ENCODE assay signal across 7 cellular contexts in genomic region chr1:220093361-220094015, GRCh38. TPM values are rescaled to one million over a fixed set of nuclear protein-coding genes. Genes with fewer than 3 reads are reported as not detected.
DNase-seq lines count a peak whose midpoint lies in the region; ATAC-seq, FAIRE-seq and TF ChIP-seq lines count a peak whose summit lies in the region.

No MANE protein-coding gene starts in this region.

- no peak for FAIRE-seq in kidney (lab: Jason Lieb, UNC)

- no peak overlapping the region for H3K9ac ChIP-seq in kidney (ENCODE audit: low read length in 2 of 2)

- no peak for TF ChIP-seq POLR2A in vagina (IDR thresholded peaks at IDR 0.05)

- intact Hi-C loops in kidney (cut with DNase I): no loop called here
- intact Hi-C loops in vagina (cut with DNase I): loop anchor here (5.0 kb wide), 1 partner anchor 46 kb away; the partner anchor contains the start of gene EPRS1

- H3K36me3 ChIP-seq in kidney (ENCODE audit: control insufficient read depth in 1 of 2, insufficient read depth in 2 of 2, low read length in 2 of 2) (no peaks in the 10 kb centered on the region), vagina (peaks cover 0 to 16% of the 10 kb centered on the region in 2 donors)

- DNase-seq in SHP77 treated with DMSO at 0.1 percent for 48 hours (lab: John Stamatoyannopoulos, UW): peak; percentile 77
- no peak for DNase-seq in kidney
- DNase-seq in vagina (ENCODE audit: extremely low spot score in 2 of 2): no peak
- DNase-seq in NCI-H526 treated with DMSO at 0.1 percent for 48 hours (lab: John Stamatoyannopoulos, UW): no peak
- DNase-seq in NCI-H2081 treated with DMSO at 0.1 percent for 48 hours (lab: John Stamatoyannopoulos, UW): no peak

- TF ChIP-seq CTCF in kidney (IDR thresholded peaks at IDR 0.05; ENCODE audit: borderline replicate concordance, extremely low read depth, insufficient read depth) (no peak), vagina (IDR thresholded peaks at IDR 0.05) (no peak)

- peak; percentile 17 for ATAC-seq in GM18519 (IDR thresholded peaks at IDR 0.05; ENCODE audit: low FRiP score, unreplicated experiment)
- peak; percentile 0 for ATAC-seq in HG02763 (IDR thresholded peaks at IDR 0.05; ENCODE audit: unreplicated experiment)

- H3K27ac ChIP-seq in kidney (ENCODE audit: low read depth in 2 of 2, low read length in 2 of 2): no peak overlapping the region
- H3K27ac ChIP-seq in vagina: peak overlapping the region; percentile 41

- H3K4me3 ChIP-seq in kidney (ENCODE audit: low read length in 2 of 2) (peak overlapping the region; percentile 5 to 47), vagina (peak overlapping the region; percentile 82 to 89)

- no peaks in the 10 kb centered on the region for H3K27me3 ChIP-seq in vagina

- H3K9me3 ChIP-seq in kidney (ENCODE audit: control insufficient read depth in 1 of 2, low read length in 2 of 2) (no peaks in the 10 kb centered on the region), vagina (no peaks in the 10 kb centered on the region)

- peaks cover 4 to 8% of the 10 kb centered on the region in 2 donors for H3K4me1 ChIP-seq in kidney (ENCODE audit: control insufficient read depth in 1 of 2, insufficient read depth in 1 of 2, low read depth in 1 of 2, low read length in 2 of 2)
- peaks cover 25% of the 10 kb centered on the region for H3K4me1 ChIP-seq in vagina

RNA-seq across cellular contexts. Expression of gene IARS2, which starts 0.4 kb away (rescaled TPM):
- total RNA-seq in kidney (51.4 TPM), vagina (37.6 TPM)
- 42.9 TPM for polyA plus RNA-seq in kidney (ENCODE audit: insufficient read depth, low read depth, low replicate concordance)

RNA-seq across cellular contexts. Expression of gene BPNT1, which starts 3.9 kb away (rescaled TPM):
- 25.7 TPM for total RNA-seq in kidney
- polyA plus RNA-seq in kidney (ENCODE audit: insufficient read depth, low read depth, low replicate concordance): 31.3 TPM
- total RNA-seq in vagina: 26.5 TPM

RNA-seq across cellular contexts. Expression of gene EPRS1, which starts 47.2 kb away (rescaled TPM):
- total RNA-seq in kidney (88.7 TPM), vagina (36.3 TPM)
- polyA plus RNA-seq in kidney (ENCODE audit: insufficient read depth, low read depth, low replicate concordance): 63.1 TPM
